Comparison of ENCODE assay signal across 15 cellular contexts in genomic region chr13:30124131-30124768, GRCh38.
"Had no signal": no experiment of that assay in that cellular context is flagged by ENCODE, and none has a peak within 500 bp of the region (broad histone marks: within the 10 kb centered on the region; RNA-seq: fewer than 3 reads in every experiment).

No MANE protein-coding gene starts in this region.

- H3K27me3 ChIP-seq: upper lobe of left lung had no signal

- H3K36me3 ChIP-seq: upper lobe of left lung had no signal

- H3K27me3 Mint-ChIP-seq: stimulated activated naive CD8-positive, alpha-beta T cell treated with anti-CD3 and anti-CD28 coated beads, Interleukin-15, amount 100 ng/mL, for 72 hours had no signal

- H3K4me3 Mint-ChIP-seq: activated T-cell treated with anti-CD3 and anti-CD28 coated beads, Interleukin-2, amount 50 U/mL, for 72 hours; nephron; stimulated activated naive CD8-positive, alpha-beta T cell treated with anti-CD3 and anti-CD28 coated beads, Interleukin-15, amount 100 ng/mL, for 72 hours had no signal

- H3K27ac Mint-ChIP-seq: activated T-cell treated with anti-CD3 and anti-CD28 coated beads, Interleukin-2, amount 50 U/mL, for 72 hours; nephron had no signal

- H3K9me3 Mint-ChIP-seq: activated T-cell treated with anti-CD3 and anti-CD28 coated beads, Interleukin-2, amount 50 U/mL, for 72 hours; nephron; stimulated activated naive CD8-positive, alpha-beta T cell treated with anti-CD3 and anti-CD28 coated beads, Interleukin-15, amount 100 ng/mL, for 72 hours had no signal

- H3K9me3 ChIP-seq: upper lobe of left lung had no signal

- H3K4me3 ChIP-seq: skin epidermis, upper lobe of left lung had no signal

- DNase-seq: activated CD4-positive, alpha-beta T cell treated with anti-CD3 and anti-CD28 coated beads, Interleukin-2, amount 50 U/mL, for 4 hours; activated effector memory CD4-positive, alpha-beta T cell treated with anti-CD3 and anti-CD28 coated beads, Interleukin-2, amount 50 U/mL, for 16 hours; activated naive CD4-positive, alpha-beta T cell treated with anti-CD3 and anti-CD28 coated beads, Interleukin-2, amount 50 U/mL, for 16 hours; activated T-cell treated with anti-CD3 and anti-CD28 coated beads, Interleukin-2, amount 50 U/mL, for 72 hours; aorta; dermis blood vessel endothelial cell; effector memory CD4-positive, alpha-beta T cell; left cardiac atrium; occipital lobe; right cardiac atrium; stimulated activated CD4-positive, alpha-beta T cell treated with anti-CD3 and anti-CD28 coated beads, Interleukin-4, amount 100 ng/mL, for 1 hour; stimulated activated naive CD8-positive, alpha-beta T cell treated with anti-CD3 and anti-CD28 coated beads, Interleukin-15, amount 100 ng/mL, for 72 hours had no signal

- H3K27ac ChIP-seq: upper lobe of left lung had no signal
